In genomic region chr2:219245148-219245898, GRCh38 we compare ENCODE assay signal across 1 cellular context.
TF ChIP-seq lines count a peak whose summit lies in the region.

Gene GLB1L, minus strand, starts transcription at chr2:219245444. Its CDS starts 1,871 bp downstream, at chr2:219243573.
Gene STK16, plus strand, starts transcription at chr2:219245479. Its CDS starts 521 bp downstream, at chr2:219246000.

TF ChIP-seq in SK-N-SH, 30 proteins besides CTCF, POLR2A, EP300 and RAD21 (continued from another document):
- TF ChIP-seq IRF3 (IDR thresholded peaks at IDR 0.05; ENCODE audit: low read depth, low read length) (no peak), MAX (IDR thresholded peaks at IDR 0.05; ENCODE audit: low read depth) (peak; percentile 50; the same call in 1 of the 2 replicates), MEF2A (IDR thresholded peaks at IDR 0.05; ENCODE audit: borderline replicate concordance, low read depth) (no peak), CHD2 (IDR thresholded peaks at IDR 0.05; ENCODE audit: low read length, partially characterized antibody) (peak; percentile 75)
